Comparison of ENCODE assay signal across 8 cellular contexts in genomic region chr17:76252040-76252954, GRCh38. TPM values are rescaled to one million over a fixed set of nuclear protein-coding genes. Genes with fewer than 3 reads are reported as not detected.
DNase-seq lines count a peak whose midpoint lies in the region; ATAC-seq and TF ChIP-seq lines count a peak whose summit lies in the region.

No MANE protein-coding gene starts in this region.

- TF ChIP-seq CTCF in OCI-LY3 (IDR thresholded peaks at IDR 0.05; ENCODE audit: low read depth, low read length) (no peak), brain (conservative IDR thresholded peaks at IDR 0.05) (no peak), right lobe of liver (IDR thresholded peaks at IDR 0.05) (no peak), thyroid gland (IDR thresholded peaks at IDR 0.05) (no peak)

- no peak overlapping the region for H3K9ac ChIP-seq in OCI-LY3 (ENCODE audit: low read length)

- H4K20me1 ChIP-seq in OCI-LY3 (ENCODE audit: insufficient read depth, low read length): no peaks in the 10 kb centered on the region

- H3K4me3 Mint-ChIP-seq in activated T-cell treated with anti-CD3 and anti-CD28 coated beads, Interleukin-2, amount 50 U/mL, for 24 hours: peak overlapping the region; percentile 43
- peak overlapping the region in 3 of 5 experiments; percentile 4 to 15 (median 7) for H3K4me3 Mint-ChIP-seq in brain

- H3K4me1 ChIP-seq in OCI-LY3 (ENCODE audit: low read length) (peaks cover 20% of the 10 kb centered on the region), right lobe of liver (peaks cover 0 to 23% (median 4%) of the 10 kb centered on the region in 4 donors), thyroid gland (peaks cover 0 to 7% of the 10 kb centered on the region in 2 donors)

- H3K36me3 Mint-ChIP-seq in activated T-cell treated with anti-CD3 and anti-CD28 coated beads, Interleukin-2, amount 50 U/mL, for 24 hours (ENCODE audit: low read depth): peaks cover 1% of the 10 kb centered on the region
- H3K36me3 Mint-ChIP-seq in brain: no peaks in the 10 kb centered on the region

- H3K4me1 Mint-ChIP-seq in activated T-cell treated with anti-CD3 and anti-CD28 coated beads, Interleukin-2, amount 50 U/mL, for 24 hours (ENCODE audit: low read depth): peaks cover 58% of the 10 kb centered on the region
- peaks cover 26% of the 10 kb centered on the region for H3K4me1 Mint-ChIP-seq in brain

- TF ChIP-seq POLR2A in right lobe of liver (IDR thresholded peaks at IDR 0.05): peak; percentile 82
- TF ChIP-seq POLR2A in thyroid gland (IDR thresholded peaks at IDR 0.05): peak in 1 of 2 donors; percentile 15

- peak; percentile 67 for DNase-seq in activated T-cell treated with anti-CD3 and anti-CD28 coated beads, Interleukin-2, amount 50 U/mL, for 24 hours
- no peak for DNase-seq in activated T-cell treated with anti-CD3 and anti-CD28 coated beads, Interleukin-2, amount 50 U/mL, for 1 hour
- DNase-seq in right lobe of liver (peak; percentile 77 to 94 (median 81)), thyroid gland (no peak), SW 1271 (lab: John Stamatoyannopoulos, UW) (no peak)

- peak overlapping the region; percentile 42 for H3K4me2 ChIP-seq in OCI-LY3 (ENCODE audit: low read length)

- intact Hi-C loops in right lobe of liver (cut with DNase I): no loop called here
- intact Hi-C loops in thyroid gland (cut with DNase I): no loop called here

- H3K27ac Mint-ChIP-seq in activated T-cell treated with anti-CD3 and anti-CD28 coated beads, Interleukin-2, amount 50 U/mL, for 24 hours: peak overlapping the region; percentile 86
- peak overlapping the region in 4 of 5 experiments; percentile 20 to 91 (median 76) for H3K27ac Mint-ChIP-seq in brain

- peak overlapping the region; percentile 63 for H2AFZ ChIP-seq in OCI-LY3 (ENCODE audit: low read depth, low read length)

- H3K9me3 ChIP-seq in OCI-LY3 (ENCODE audit: insufficient read depth, low read length) (no peaks in the 10 kb centered on the region), right lobe of liver (no peaks in the 10 kb centered on the region), thyroid gland (no peaks in the 10 kb centered on the region)

- peaks cover 3% of the 10 kb centered on the region for H3K9me3 Mint-ChIP-seq in activated T-cell treated with anti-CD3 and anti-CD28 coated beads, Interleukin-2, amount 50 U/mL, for 24 hours
- H3K9me3 Mint-ChIP-seq in brain: peaks cover 0 to 9% (median 0%) of the 10 kb centered on the region in 5 experiments

- no peaks in the 10 kb centered on the region for H3K36me3 ChIP-seq in OCI-LY3 (replicated peaks; ENCODE audit: low read depth, low read length)
- H3K36me3 ChIP-seq in right lobe of liver: no peaks in the 10 kb centered on the region
- no peaks in the 10 kb centered on the region for H3K36me3 ChIP-seq in thyroid gland

- ATAC-seq in right lobe of liver (peak; percentile 89 to 92 (median 90)), GM19324 (IDR thresholded peaks at IDR 0.05; ENCODE audit: low FRiP score, unreplicated experiment) (no peak)

- H3K27me3 Mint-ChIP-seq in activated T-cell treated with anti-CD3 and anti-CD28 coated beads, Interleukin-2, amount 50 U/mL, for 24 hours: no peaks in the 10 kb centered on the region
- H3K27me3 Mint-ChIP-seq in brain: peaks cover 4% of the 10 kb centered on the region

- H3K4me3 ChIP-seq in OCI-LY3 (ENCODE audit: low read length) (no peak overlapping the region), right lobe of liver (no peak overlapping the region), thyroid gland (replicated peaks in 1 of 3) (no peak overlapping the region)

- WGBS in right lobe of liver (ENCODE audit: insufficient coverage, low coverage, low lambda C conversion rate, missing lambda C conversion rate): 18% methylated on average over 11 of the region's 11 CpGs
- WGBS in thyroid gland, 2 donors: 65 to 66% methylated on average over 11 of the region's 11 CpGs

- H3K27ac ChIP-seq in OCI-LY3 (ENCODE audit: low read length): no peak overlapping the region
- peak overlapping the region; percentile 56 to 72 (median 56) for H3K27ac ChIP-seq in right lobe of liver
- H3K27ac ChIP-seq in thyroid gland: peak overlapping the region in 2 of 3 donors; percentile 2 to 40

- H3K79me2 ChIP-seq in OCI-LY3 (ENCODE audit: low read length): no peaks in the 10 kb centered on the region

- H3K27me3 ChIP-seq in OCI-LY3 (ENCODE audit: low read depth, low read length) (no peaks in the 10 kb centered on the region), right lobe of liver (no peaks in the 10 kb centered on the region), thyroid gland (no peaks in the 10 kb centered on the region)

RNA-seq across cellular contexts. Expression of gene RNF157, which starts 12.0 kb away (rescaled TPM):
- 90.2 TPM for polyA plus RNA-seq in brain (ENCODE audit: insufficient read depth, low read depth, low replicate concordance)
- total RNA-seq in right lobe of liver (10 to 100 TPM in 2 of 6 experiments, 1 to 10 TPM in 2, under 1 TPM in 2; 0.39 to 14.5 (median 6.0) TPM), thyroid gland (1 to 10 TPM; 1.7 to 6.6 (median 4.7) TPM)

RNA-seq across cellular contexts. Expression of gene UBALD2, which starts 12.9 kb away (rescaled TPM):
- 140 TPM for polyA plus RNA-seq in brain (ENCODE audit: insufficient read depth, low read depth, low replicate concordance)
- total RNA-seq in right lobe of liver: 10 to 100 TPM in 4 of 6 experiments, 1 to 10 TPM in 2; 7.3 to 17.9 (median 14.5) TPM
- 10 to 100 TPM in 3 of 4 donors, 1 to 10 TPM in 1; 9.8 to 54.2 (median 22.9) TPM for total RNA-seq in thyroid gland

RNA-seq across cellular contexts. Expression of gene QRICH2, which starts 55.8 kb away (rescaled TPM):
- polyA plus RNA-seq in brain (ENCODE audit: insufficient read depth, low read depth, low replicate concordance): 1.3 TPM
- total RNA-seq in right lobe of liver: 1 to 10 TPM in 4 of 6 experiments, under 1 TPM in 2; 0.43 to 2.2 (median 1.5) TPM
- total RNA-seq in thyroid gland: 10 to 100 TPM in 2 of 4 donors, 1 to 10 TPM in 2; 6.6 to 14.3 (median 9.9) TPM

Comparison
In these comparisons a context has a peak if more than half of its experiments do, and no peak if none do; other contexts are left out.
1. DNase-seq: peak in activated T-cell treated with anti-CD3 and anti-CD28 coated beads, Interleukin-2, amount 50 U/mL, for 24 hours (single experiment) and right lobe of liver (3 of 3); none in activated T-cell treated with anti-CD3 and anti-CD28 coated beads, Interleukin-2, amount 50 U/mL, for 1 hour (single experiment), thyroid gland (0 of 2) and SW 1271 (0 of 2).